Comparison of ENCODE assay signal across 1 cellular context in genomic region chr12:124713436-124714082, GRCh38.
A peak's percentile ranks its signal among the peaks of the same experiment; 100 is the strongest.
TF ChIP-seq lines count a peak whose summit lies in the region.

No MANE protein-coding gene starts in this region.

TF ChIP-seq in HEK293, 187 proteins besides CTCF, POLR2A, EP300 and RAD21 (continued from another document):
- TF ChIP-seq AEBP2 (tag by site-specific recombination; IDR thresholded peaks at IDR 0.05; ENCODE audit: borderline replicate concordance) (no peak), GLIS1 (tag by site-specific recombination; IDR thresholded peaks at IDR 0.05) (peak; percentile 39; the same call in 1 of the 2 replicates), ZNF133 (tag by site-specific recombination; IDR thresholded peaks at IDR 0.05) (no peak), PRDM1 (tag by site-specific recombination; IDR thresholded peaks at IDR 0.05) (0 out of 2 replicates have a peak, but pooled peaks have one; percentile 42), GLIS2 (tag by site-specific recombination; IDR thresholded peaks at IDR 0.05) (peak; percentile 17; the same call in 1 of the 2 replicates), ZNF23 (tag by site-specific recombination; IDR thresholded peaks at IDR 0.05; ENCODE audit: borderline replicate concordance) (no peak), ZNF664 (tag by site-specific recombination; IDR thresholded peaks at IDR 0.05) (no peak), ZNF473 (tag by site-specific recombination; IDR thresholded peaks at IDR 0.05) (no peak), ZNF510 (tag by site-specific recombination; IDR thresholded peaks at IDR 0.05; ENCODE audit: insufficient replicate concordance) (no peak), ZBTB21 (tag by site-specific recombination; IDR thresholded peaks at IDR 0.05) (no peak), WT1 (tag by site-specific recombination; IDR thresholded peaks at IDR 0.05) (no peak)
TF ChIP-seq in HEK293: peak in this region for 4.
